In the genomic region with DNA sequence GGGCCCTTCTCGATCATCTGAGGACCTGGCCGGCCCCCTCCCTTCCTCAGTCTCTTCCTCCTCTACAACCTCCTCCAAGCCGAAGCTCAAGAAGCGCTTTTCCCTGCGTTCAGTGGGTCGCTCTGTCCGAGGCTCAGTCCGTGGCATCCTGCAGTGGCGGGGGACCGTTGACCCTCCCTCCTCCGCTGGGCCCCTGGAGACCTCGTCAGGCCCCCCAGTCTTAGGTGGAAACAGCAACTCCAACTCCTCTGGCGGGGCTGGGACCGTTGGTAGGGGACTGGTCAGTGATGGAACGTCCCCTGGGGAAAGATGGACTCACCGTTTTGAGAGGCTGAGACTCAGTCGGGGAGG, we compare ENCODE assay signal across 1 cellular context.
TF ChIP-seq lines count a peak whose summit lies in the region.

No MANE protein-coding gene starts in this region.

TF ChIP-seq in GM12878, 131 proteins besides CTCF, POLR2A, EP300 and RAD21:
- TF ChIP-seq FOS (IDR thresholded peaks at IDR 0.05; ENCODE audit: borderline replicate concordance, extremely low read depth, insufficient read length): no peak
- TF ChIP-seq SIX5 (IDR thresholded peaks at IDR 0.05; ENCODE audit: low read depth, low read length, severe bottlenecking): no peak
- TF ChIP-seq CHD4 (IDR thresholded peaks at IDR 0.05): no peak
- no peak for TF ChIP-seq KAT2A (conservative IDR thresholded peaks at IDR 0.05; ENCODE audit: control insufficient read depth, low read depth, low read length)
